ENCODE assay signal across 8 cellular contexts in the genomic region with DNA sequence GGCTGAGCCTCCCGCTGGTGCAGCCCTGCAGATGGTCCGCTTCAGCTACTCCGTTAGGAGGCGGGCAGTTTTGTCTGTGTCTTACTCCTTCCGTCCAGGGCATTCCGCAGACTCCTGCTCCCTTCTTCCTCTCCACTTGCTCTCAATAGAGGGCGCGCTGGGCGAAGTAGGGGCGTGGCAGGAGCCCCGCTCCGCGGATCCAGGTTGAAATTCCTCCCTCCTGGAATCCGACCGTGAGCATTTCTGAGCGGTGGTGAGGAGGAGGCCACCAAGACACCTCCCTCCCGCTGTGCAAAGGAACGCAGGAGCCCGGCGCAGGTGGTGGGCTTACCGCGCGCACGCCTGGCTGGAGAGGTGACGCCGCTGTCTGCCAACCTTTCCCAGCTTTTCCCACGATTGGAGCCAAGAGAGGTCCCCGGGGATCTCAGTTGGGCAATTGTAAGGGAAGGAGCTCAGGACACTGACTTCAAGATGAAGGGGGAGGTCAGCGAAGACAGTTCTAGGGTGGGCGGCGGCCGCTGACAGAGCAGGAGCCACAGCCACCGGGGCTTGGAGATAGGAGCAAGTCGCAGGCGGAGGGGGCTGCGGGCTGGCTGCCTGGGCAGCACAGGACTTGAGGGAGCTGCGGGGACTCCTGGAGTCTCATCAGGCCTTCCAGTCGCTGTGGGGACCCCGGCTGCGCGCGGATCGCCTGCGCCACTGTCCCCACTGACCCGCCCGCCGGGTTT.
DNase-seq lines count a peak whose midpoint lies in the region; ATAC-seq and TF ChIP-seq lines count a peak whose summit lies in the region.

No MANE protein-coding gene starts in this region.

- peak overlapping the region; percentile 73 to 87 for H3K4me3 Mint-ChIP-seq in H9
- H3K4me3 Mint-ChIP-seq in neural progenitor cell: peak overlapping the region; percentile 91

- H2AK5ac ChIP-seq in H9 (ENCODE audit: insufficient read length, low read length): no peak overlapping the region

- ATAC-seq in HG02970 (IDR thresholded peaks at IDR 0.05; ENCODE audit: low FRiP score, unreplicated experiment) (no peak), GM21526 (IDR thresholded peaks at IDR 0.05; ENCODE audit: low FRiP score, unreplicated experiment) (no peak)

- peaks cover 6% of the 10 kb centered on the region for H3K23me2 ChIP-seq in H9 (ENCODE audit: insufficient read length, low read depth, low read length, poor library complexity, severe bottlenecking)

- H3K4me2 ChIP-seq in H9 (ENCODE audit: insufficient read depth, insufficient read length, low read length) (peak overlapping the region; percentile 69), neural progenitor cell (peak overlapping the region; percentile 90)

- H3K27me3 ChIP-seq in H9 (ENCODE audit: insufficient read depth, low read length): no peaks in the 10 kb centered on the region; the same call in 1 of the 2 replicates
- no peaks in the 10 kb centered on the region for H3K27me3 ChIP-seq in Peyer's patch
- H3K27me3 ChIP-seq in neural progenitor cell: peaks cover 7% of the 10 kb centered on the region

- peaks cover 9 to 12% of the 10 kb centered on the region in 2 experiments for H3K4me1 Mint-ChIP-seq in H9
- H3K4me1 Mint-ChIP-seq in neural progenitor cell: peaks cover 12% of the 10 kb centered on the region

- H3K27ac ChIP-seq in H9 (ENCODE audit: insufficient read length, low read depth, low read length) (no peak overlapping the region), Peyer's patch (no peak overlapping the region), neural progenitor cell (no peak overlapping the region)

- no peak overlapping the region for H2BK5ac ChIP-seq in H9 (ENCODE audit: insufficient read length, low read length)

- peaks cover 14% of the 10 kb centered on the region for H3F3A ChIP-seq in neural progenitor cell (ENCODE audit: low read depth)

- TF ChIP-seq POLR2A in Peyer's patch (IDR thresholded peaks at IDR 0.05): no peak

- H2BK15ac ChIP-seq in H9 (ENCODE audit: low read depth, low read length): no peak overlapping the region

- no peak overlapping the region for H3T11ph ChIP-seq in H9 (ENCODE audit: low read length)

- no peak overlapping the region for H3K56ac ChIP-seq in H9 (ENCODE audit: insufficient read length, low read depth, low read length)

- H4K20me1 ChIP-seq in H9 (ENCODE audit: control insufficient read depth, insufficient read depth, insufficient read length): no peaks in the 10 kb centered on the region
- no peaks in the 10 kb centered on the region for H4K20me1 ChIP-seq in neural progenitor cell (ENCODE audit: low read depth)

- no peaks in the 10 kb centered on the region for H3K79me1 ChIP-seq in H9 (ENCODE audit: insufficient read depth, low read depth, low read length, poor library complexity, severe bottlenecking)

- no peak overlapping the region for H4K8ac ChIP-seq in H9 (replicated peaks; ENCODE audit: insufficient read length, low read depth, low read length)

- H2BK120ac ChIP-seq in H9 (ENCODE audit: low read depth, low read length, poor library complexity, severe bottlenecking): no peak overlapping the region

- H3K79me2 ChIP-seq in H9 (ENCODE audit: insufficient read depth, low read length): no peaks in the 10 kb centered on the region
- H3K79me2 ChIP-seq in neural progenitor cell (ENCODE audit: low read depth): no peaks in the 10 kb centered on the region

- H3K4me3 ChIP-seq in Peyer's patch (peak overlapping the region; percentile 23 to 46 (median 40)), neural progenitor cell (peak overlapping the region; percentile 81)

- H4K5ac ChIP-seq in H9 (ENCODE audit: insufficient read length, low read depth, low read length): no peak overlapping the region

- H3K9ac ChIP-seq in H9 (ENCODE audit: extremely low read depth, insufficient read length, low read length): no peak overlapping the region
- peak overlapping the region; percentile 7 for H3K9ac ChIP-seq in neural progenitor cell

- no peak overlapping the region; the same call in 1 of the 2 replicates for H3K14ac ChIP-seq in H9 (ENCODE audit: insufficient read depth, low read length)

- no peak overlapping the region for H3K18ac ChIP-seq in H9 (ENCODE audit: insufficient read length, low read depth, low read length)

- H3K36me3 ChIP-seq in Peyer's patch (no peaks in the 10 kb centered on the region), neural progenitor cell (no peaks in the 10 kb centered on the region)

- DNase-seq in ELF-1 (ENCODE audit: low read depth, low spot score): peak; percentile 92
- DNase-seq in H9: peak; percentile 95
- DNase-seq in Peyer's patch: peak; percentile 26 to 62 (median 60)
- DNase-seq in fibroblast of the conjunctiva (ENCODE audit: low read depth): peak; percentile 30
- peak; percentile 93 for DNase-seq in neural progenitor cell (ENCODE audit: low spot score)
- no peak for DNase-seq in effector CD8-positive, alpha-beta T cell (lab: John Stamatoyannopoulos, UW)

- H2AFZ ChIP-seq in H9 (ENCODE audit: low read length): peak overlapping the region; percentile 54
- H2AFZ ChIP-seq in neural progenitor cell (replicated peaks): peak overlapping the region; percentile 97

- H3K4me1 ChIP-seq in H9 (ENCODE audit: insufficient read depth, low read length) (no peaks in the 10 kb centered on the region), Peyer's patch (no peaks in the 10 kb centered on the region), neural progenitor cell (peaks cover 16% of the 10 kb centered on the region)

- H3K9me3 ChIP-seq in H9 (ENCODE audit: control insufficient read depth, low read depth, low read length) (no peaks in the 10 kb centered on the region), Peyer's patch (no peaks in the 10 kb centered on the region), neural progenitor cell (ENCODE audit: low read depth) (no peaks in the 10 kb centered on the region)

- no peaks in the 10 kb centered on the region for H3K36me3 Mint-ChIP-seq in H9 (ENCODE audit: insufficient read depth in 1 of 3, low read depth in 3 of 3)
- no peaks in the 10 kb centered on the region for H3K36me3 Mint-ChIP-seq in neural progenitor cell

- TF ChIP-seq CTCF in H9 (conservative IDR thresholded peaks at IDR 0.05): peak; percentile 72
- peak in 2 of 6 experiments; percentile 16 to 24 for TF ChIP-seq CTCF in Peyer's patch (IDR thresholded peaks at IDR 0.05)
- TF ChIP-seq CTCF in neural progenitor cell (IDR thresholded peaks at IDR 0.05): peak; percentile 78

- H2BK12ac ChIP-seq in H9 (ENCODE audit: insufficient read length, low read depth, low read length): no peak overlapping the region

- no peak overlapping the region for H4K91ac ChIP-seq in H9 (ENCODE audit: insufficient read length, low read depth, low read length)

- no peaks in the 10 kb centered on the region for H3K9me3 Mint-ChIP-seq in H9
- no peaks in the 10 kb centered on the region for H3K9me3 Mint-ChIP-seq in neural progenitor cell

- no CpG with 5 or more reads among the region's 47 CpGs for WGBS in H9 (ENCODE audit: extremely low coverage, insufficient read length, low lambda C conversion rate)

- H3K27me3 Mint-ChIP-seq in H9 (ENCODE audit: low read depth) (peaks cover 36% of the 10 kb centered on the region), neural progenitor cell (ENCODE audit: insufficient read depth, low read depth) (peaks cover 2% of the 10 kb centered on the region)

- H2BK20ac ChIP-seq in H9 (ENCODE audit: low read depth, low read length, poor library complexity, severe bottlenecking): no peak overlapping the region

- peak overlapping the region in 1 of 3 experiments; percentile 65; a peak in 2 of 7 replicates for H3K27ac Mint-ChIP-seq in H9
- peak overlapping the region; percentile 8 for H3K27ac Mint-ChIP-seq in neural progenitor cell

- no peak overlapping the region for H3K23ac ChIP-seq in H9 (ENCODE audit: insufficient read length, low read depth, low read length)

- H3K4ac ChIP-seq in H9 (ENCODE audit: low read depth, low read length): no peak overlapping the region
